Comparison of ENCODE assay signal across 9 cellular contexts in genomic region chr11:134199531-134199930, GRCh38.
"Had no signal": no experiment of that assay in that cellular context is flagged by ENCODE, and none has a peak within 500 bp of the region (broad histone marks: within the 10 kb centered on the region; RNA-seq: fewer than 3 reads in every experiment).

No MANE protein-coding gene starts in this region.

- H3K9me3 Mint-ChIP-seq: GM23338, H9, IgD-negative memory B cell had no signal

- H3K4me1 Mint-ChIP-seq: IgD-negative memory B cell had no signal

- H3K27ac Mint-ChIP-seq: GM23338, H9, IgD-negative memory B cell had no signal

- H3K9ac ChIP-seq: KMS-11 had no signal

- H3K4me3 Mint-ChIP-seq: GM23338, H9, IgD-negative memory B cell had no signal

- H2AFZ ChIP-seq: GM23338 had no signal

- H3K27ac ChIP-seq: KMS-11 had no signal

- H3K4me3 ChIP-seq: GM23338 had no signal

- FAIRE-seq: H1, H54, HTR-8/SVneo had no signal

- ATAC-seq: GM23338 had no signal

- DNase-seq: H9, HCEC 1CT, KBM-7 had no signal

- H3K4me2 ChIP-seq: GM23338, KMS-11 had no signal

- H3K27me3 Mint-ChIP-seq: IgD-negative memory B cell had no signal
